In genomic region chr4:152369903-152370296, GRCh38 we compare ENCODE assay signal across 13 cellular contexts.
DNase-seq lines count a peak whose midpoint lies in the region; ATAC-seq and TF ChIP-seq lines count a peak whose summit lies in the region.
"Had no signal": no experiment of that assay in that cellular context is flagged by ENCODE, and none has a peak within 500 bp of the region (broad histone marks: within the 10 kb centered on the region; RNA-seq: fewer than 3 reads in every experiment).

No MANE protein-coding gene starts in this region.

- ATAC-seq in HG03025 (IDR thresholded peaks at IDR 0.05; ENCODE audit: low FRiP score, unreplicated experiment): no peak
- ATAC-seq in GM19452 (IDR thresholded peaks at IDR 0.05; ENCODE audit: unreplicated experiment): no peak
- ATAC-seq: right cardiac atrium, T-cell had no signal

- no peak overlapping the region for H3K4me3 Mint-ChIP-seq in neural progenitor cell
- H3K4me3 Mint-ChIP-seq: T-cell had no signal

- H3K27ac ChIP-seq in MM.1S (ENCODE audit: low read length) (no peak overlapping the region), neural progenitor cell (no peak overlapping the region), ovary (no peak overlapping the region)

- peaks cover 3% of the 10 kb centered on the region for H3K9me3 Mint-ChIP-seq in neural progenitor cell
- H3K9me3 Mint-ChIP-seq: T-cell had no signal

- H3F3A ChIP-seq in MM.1S (ENCODE audit: insufficient read depth, low read length): no peaks in the 10 kb centered on the region
- no peaks in the 10 kb centered on the region for H3F3A ChIP-seq in neural progenitor cell (ENCODE audit: low read depth)

- H3K9me3 ChIP-seq in MM.1S (replicated peaks; ENCODE audit: insufficient read depth, low read length) (no peaks in the 10 kb centered on the region), neural progenitor cell (ENCODE audit: low read depth) (no peaks in the 10 kb centered on the region), ovary (no peaks in the 10 kb centered on the region)

- H3K36me3 ChIP-seq in MM.1S (replicated peaks; ENCODE audit: insufficient read depth, low read length) (no peaks in the 10 kb centered on the region), neural progenitor cell (no peaks in the 10 kb centered on the region), ovary (no peaks in the 10 kb centered on the region)

- no peak overlapping the region for H2AFZ ChIP-seq in MM.1S (ENCODE audit: low read length)
- H2AFZ ChIP-seq in neural progenitor cell (replicated peaks): no peak overlapping the region

- H3K4me2 ChIP-seq in MM.1S (ENCODE audit: low read depth, low read length) (no peak overlapping the region), neural progenitor cell (no peak overlapping the region)

- TF ChIP-seq CTCF in MM.1S (IDR thresholded peaks at IDR 0.05; ENCODE audit: low read length) (peak; percentile 12), neural progenitor cell (IDR thresholded peaks at IDR 0.05) (peak; percentile 36), ovary (IDR thresholded peaks at IDR 0.05) (peak in 1 of 3 donors; percentile 16)

- H4K20me1 ChIP-seq in MM.1S (ENCODE audit: insufficient read depth, low read length) (no peaks in the 10 kb centered on the region), neural progenitor cell (ENCODE audit: low read depth) (no peaks in the 10 kb centered on the region)

- peak; percentile 50 for DNase-seq in DMS53 (lab: John Stamatoyannopoulos, UW)
- DNase-seq in MM.1S: no peak
- peak; percentile 27 for DNase-seq in cerebellum (ENCODE audit: low spot score)
- no peak for DNase-seq in neural progenitor cell (ENCODE audit: low spot score)
- DNase-seq in ovary: no peak
- DNase-seq in hypothalamus (lab: John Stamatoyannopoulos, UW): no peak
- DNase-seq: activated T-cell treated with anti-CD3 and anti-CD28 coated beads, Interleukin-2, amount 50 U/mL, for 1 hour; effector CD8-positive, alpha-beta T cell; NCI-H2029 treated with DMSO at 0.1 percent for 48 hours; right cardiac atrium; T-cell had no signal

- H3K79me2 ChIP-seq in MM.1S (ENCODE audit: low read length): peaks cover 34% of the 10 kb centered on the region
- H3K79me2 ChIP-seq in neural progenitor cell (ENCODE audit: low read depth): no peaks in the 10 kb centered on the region

- H3K9ac ChIP-seq in MM.1S (ENCODE audit: low read length): no peak overlapping the region
- no peak overlapping the region for H3K9ac ChIP-seq in neural progenitor cell

- H3K27ac Mint-ChIP-seq in neural progenitor cell: no peak overlapping the region
- H3K27ac Mint-ChIP-seq: T-cell had no signal

- H3K27me3 ChIP-seq in MM.1S (replicated peaks; ENCODE audit: insufficient read depth, low read length) (no peaks in the 10 kb centered on the region), neural progenitor cell (no peaks in the 10 kb centered on the region), ovary (no peaks in the 10 kb centered on the region)

- TF ChIP-seq POLR2A in ovary (IDR thresholded peaks at IDR 0.05): no peak

- H3K4me3 ChIP-seq in MM.1S (ENCODE audit: low read length): no peak overlapping the region
- no peak overlapping the region for H3K4me3 ChIP-seq in neural progenitor cell
- H3K4me3 ChIP-seq in ovary: no peak overlapping the region

- peaks cover 5% of the 10 kb centered on the region for H3K4me1 Mint-ChIP-seq in neural progenitor cell

- no peaks in the 10 kb centered on the region for H3K9me2 ChIP-seq in MM.1S (replicated peaks; ENCODE audit: insufficient read depth, low read length)

- no peak for TF ChIP-seq EP300 in ovary (IDR thresholded peaks at IDR 0.05)

- intact Hi-C loops in ovary (cut with DNase I): no loop called here

- H3K4me1 ChIP-seq in MM.1S (ENCODE audit: low read length) (0 out of 2 replicates have a peak, but pooled peaks cover 10% of the 10 kb centered on the region), neural progenitor cell (no peaks in the 10 kb centered on the region), ovary (ENCODE audit: insufficient read depth) (peaks cover under 1% of the 10 kb centered on the region)

- 22 to 39% (median 31%) methylated on average over 1 of the region's 1 CpG for WGBS in ovary, 3 donors

- peaks cover 2% of the 10 kb centered on the region for H3K36me3 Mint-ChIP-seq in neural progenitor cell

- no peaks in the 10 kb centered on the region for H3K27me3 Mint-ChIP-seq in neural progenitor cell (ENCODE audit: insufficient read depth, low read depth)
- H3K27me3 Mint-ChIP-seq: T-cell had no signal

Comparison
In these comparisons a context has a peak if more than half of its experiments do, and no peak if none do; other contexts are left out.
1. DNase-seq: peak in DMS53 (single experiment) and cerebellum (single experiment); none in MM.1S (single experiment), neural progenitor cell (single experiment), ovary (0 of 5) and hypothalamus (0 of 51).